In the genomic region with DNA sequence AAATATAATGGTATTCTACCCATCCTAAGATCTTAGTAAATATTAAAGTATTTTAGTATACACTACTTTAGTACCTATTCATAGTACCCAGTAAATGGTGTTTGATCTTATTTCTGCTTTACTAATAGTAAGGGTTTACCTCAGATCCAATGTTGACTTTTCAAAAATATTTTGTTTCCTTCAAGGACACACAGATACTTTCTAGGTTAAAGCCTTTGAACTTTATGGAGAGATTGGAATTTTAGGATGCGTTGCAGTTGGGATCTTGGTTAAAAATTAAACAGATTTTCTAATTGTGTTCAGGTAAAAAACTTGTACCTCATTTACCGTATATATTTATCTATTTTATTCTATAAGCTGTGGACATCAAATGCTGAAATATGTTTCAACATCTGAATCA, we compare ENCODE assay signal across 33 cellular contexts.
DNase-seq lines count a peak whose midpoint lies in the region; ATAC-seq, FAIRE-seq and TF ChIP-seq lines count a peak whose summit lies in the region.
"Had no signal": no experiment of that assay in that cellular context is flagged by ENCODE, and none has a peak within 500 bp of the region (broad histone marks: within the 10 kb centered on the region; RNA-seq: fewer than 3 reads in every experiment).

No MANE protein-coding gene starts in this region.

- TF ChIP-seq CTCF in HepG2 (CRISPR knock-in tag; IDR thresholded peaks at IDR 0.05): no peak
- no peak for TF ChIP-seq CTCF in right lobe of liver (IDR thresholded peaks at IDR 0.05)
- no peak for TF ChIP-seq CTCF in D721Med (IDR thresholded peaks at IDR 0.05; ENCODE audit: insufficient read depth, missing control alignments)

- H3K4me1 ChIP-seq in HepG2 (ENCODE audit: insufficient read depth, low read length) (peaks cover 12% of the 10 kb centered on the region), right lobe of liver (no peaks in the 10 kb centered on the region)
- H3K4me1 ChIP-seq: A549, BE2C, BLaER1 had no signal

- H3K4me3 ChIP-seq in HepG2 (replicated peaks in 1 of 3; ENCODE audit: insufficient read depth in 1 of 3, low read depth in 2 of 3, low read length in 3 of 3) (no peak overlapping the region), right lobe of liver (no peak overlapping the region)
- H3K4me3 ChIP-seq: A549; BLaER1; BLaER1 treated with 17β-estradiol and CSF1 and Interleukin-3, amounts not matched to agents 10 nM and 100 nM had no signal

- no peaks in the 10 kb centered on the region for H4K20me1 ChIP-seq in HepG2 (ENCODE audit: insufficient read depth, low read length)
- H4K20me1 ChIP-seq: BLaER1 had no signal

- H3K4me2 ChIP-seq in HepG2 (ENCODE audit: low read depth, low read length): no peak overlapping the region
- H3K4me2 ChIP-seq: A549; BLaER1; BLaER1 treated with 17β-estradiol and CSF1 and Interleukin-3, amounts not matched to agents 10 nM and 100 nM had no signal

- CTCF ChIA-PET in HepG2 (lab: Yijun Ruan, JAX; ENCODE audit: low intra/inter-chr PET ratio, low total read pairs): no interaction called here

- POLR2A ChIA-PET in HepG2 (lab: Yijun Ruan, JAX): no interaction called here

- no peak overlapping the region for H3K4me3 Mint-ChIP-seq in immature natural killer cell
- H3K4me3 Mint-ChIP-seq: B cell; CD14-positive monocyte; CD4-positive, alpha-beta memory T cell; CD4-positive, alpha-beta T cell; CD4-positive, CD25-positive, alpha-beta regulatory T cell; CD8-positive, alpha-beta memory T cell; CD8-positive, alpha-beta T cell had no signal

- ATAC-seq in HepG2: no peak
- ATAC-seq in right lobe of liver: no peak
- ATAC-seq in GM18861 (IDR thresholded peaks at IDR 0.05; ENCODE audit: unreplicated experiment): no peak
- ATAC-seq: A549; CD8-positive, alpha-beta T cell had no signal

- H3K36me3 ChIP-seq in HepG2 (replicated peaks in 1 of 2; ENCODE audit: control insufficient read depth in 1 of 2, insufficient read depth in 2 of 2, low read length in 2 of 2) (peaks cover 1 to 15% of the 10 kb centered on the region in 2 experiments; a peak in 4 of 5 replicates), right lobe of liver (peaks cover 0 to 13% (median 0%) of the 10 kb centered on the region in 4 donors)
- H3K36me3 ChIP-seq: BE2C had no signal

- no peak for TF ChIP-seq POLR2A in HepG2 (IDR thresholded peaks at IDR 0.05; ENCODE audit: insufficient read depth in 1 of 2, low read depth in 2 of 2, low read length in 2 of 2)
- no peak for TF ChIP-seq POLR2A in right lobe of liver (IDR thresholded peaks at IDR 0.05)

- BruUV-seq in HepG2 (replicated peaks; lab: Mats Ljungman, UMichigan): no TSS peak

- no peak overlapping the region for H2AFZ ChIP-seq in HepG2 (ENCODE audit: low read length)

- no peaks in the 10 kb centered on the region for H3K9me3 ChIP-seq in HepG2 (ENCODE audit: low read length)
- no peaks in the 10 kb centered on the region for H3K9me3 ChIP-seq in right lobe of liver
- H3K9me3 ChIP-seq: A549, BE2C, BLaER1, Caco-2 had no signal

- in situ Hi-C loops in HepG2 (cut with HindIII; ENCODE audit: extremely low pct_ligation_motif_present, low pct_unique_long_range_greater_than_20kb): no loop called here

- H3K36me3 Mint-ChIP-seq in immature natural killer cell: peaks cover 5 to 13% (median 11%) of the 10 kb centered on the region in 3 donors

- TF ChIP-seq RAD21 in HepG2 (CRISPR knock-in tag; IDR thresholded peaks at IDR 0.05): no peak

- WGBS in HepG2 (ENCODE audit: low lambda C conversion rate): 39% methylated on average over 2 of the region's 2 CpGs
- WGBS in right lobe of liver (ENCODE audit: insufficient coverage, low coverage, low lambda C conversion rate, missing lambda C conversion rate): 75% methylated on average over 2 of the region's 2 CpGs

- peak; percentile 24 for DNase-seq in HepG2 (ENCODE audit: low spot score)
- DNase-seq in right lobe of liver: no peak
- DNase-seq in D721Med (ENCODE audit: insufficient read length, low spot score): no peak
- peak; percentile 1 for DNase-seq in RCC 7860 (ENCODE audit: low spot score)
- no peak for DNase-seq in immature natural killer cell
- DNase-seq: 8988T; ACHN; AML-193; BE2C; C1 segment of cervical spinal cord; Caco-2; Calu3; CD4-positive, alpha-beta memory T cell; CD4-positive, alpha-beta T cell; CD4-positive, CD25-positive, alpha-beta regulatory T cell; CD8-positive, alpha-beta memory T cell; CD8-positive, alpha-beta T cell; COR-L47; DMS 273 treated with DMSO at 0.1 percent for 48 hours; DMS153; DMS53; DMS79; DMS79 treated with DMSO at 0.1 percent for 48 hours; DND-41; EL had no signal

- FAIRE-seq in HepG2 (lab: Jason Lieb, UNC) (peak; percentile 8), D721Med (lab: Jason Lieb, UNC) (peak; percentile 29), RCC 7860 (lab: Jason Lieb, UNC) (no peak)
- FAIRE-seq: A549 had no signal

- no peaks in the 10 kb centered on the region for H3K79me2 ChIP-seq in HepG2 (ENCODE audit: insufficient read depth, low read length)

- intact Hi-C loops in HepG2 (cut with micrococcal nuclease; ENCODE audit: unreplicated experiment) (no loop called here), right lobe of liver (cut with DNase I) (no loop called here)

- H3K27ac ChIP-seq in HepG2 (ENCODE audit: extremely low read length, insufficient read depth, low read length) (no peak overlapping the region), right lobe of liver (no peak overlapping the region)
- H3K27ac ChIP-seq: 22Rv1; A549; BLaER1; BLaER1 treated with 17β-estradiol and CSF1 and Interleukin-3, amounts not matched to agents 10 nM and 100 nM; C4-2B had no signal

- H3K4me1 Mint-ChIP-seq in immature natural killer cell: no peaks in the 10 kb centered on the region
- H3K4me1 Mint-ChIP-seq: B cell; CD14-positive monocyte; CD4-positive, alpha-beta memory T cell had no signal

- H3K27me3 ChIP-seq in HepG2 (ENCODE audit: control insufficient read depth in 1 of 2, insufficient read depth in 2 of 2, low read length in 2 of 2): no peaks in the 10 kb centered on the region
- no peaks in the 10 kb centered on the region for H3K27me3 ChIP-seq in right lobe of liver
- H3K27me3 ChIP-seq: BE2C; BLaER1; BLaER1 treated with 17β-estradiol and CSF1 and Interleukin-3, amounts not matched to agents 10 nM and 100 nM had no signal

- no peak overlapping the region for H3K27ac Mint-ChIP-seq in immature natural killer cell
- H3K27ac Mint-ChIP-seq: B cell; CD14-positive monocyte; CD4-positive, alpha-beta T cell; CD8-positive, alpha-beta T cell had no signal

- peaks cover 0 to 2% (median 0%) of the 10 kb centered on the region in 6 donors for H3K9me3 Mint-ChIP-seq in immature natural killer cell
- H3K9me3 Mint-ChIP-seq: CD4-positive, alpha-beta memory T cell; CD4-positive, alpha-beta T cell; CD4-positive, CD25-positive, alpha-beta regulatory T cell; CD8-positive, alpha-beta memory T cell; CD8-positive, alpha-beta T cell had no signal

- no peak for TF ChIP-seq EP300 in HepG2 (IDR thresholded peaks at IDR 0.05; ENCODE audit: low read depth in 2 of 2, low read length in 2 of 2)
- no peak for TF ChIP-seq EP300 in HepG2 (CRISPR knock-in tag; IDR thresholded peaks at IDR 0.05; ENCODE audit: borderline replicate concordance)

- no peak overlapping the region for H3K9ac ChIP-seq in HepG2 (ENCODE audit: insufficient read depth, low read depth, low read length)
- H3K9ac ChIP-seq: BLaER1; BLaER1 treated with 17β-estradiol and CSF1 and Interleukin-3, amounts not matched to agents 10 nM and 100 nM had no signal

- H3K27me3 Mint-ChIP-seq in immature natural killer cell (ENCODE audit: low read depth in 3 of 3): peaks cover 0 to 9% (median 0%) of the 10 kb centered on the region in 3 donors
- H3K27me3 Mint-ChIP-seq: CD4-positive, alpha-beta memory T cell; CD4-positive, alpha-beta T cell; CD4-positive, CD25-positive, alpha-beta regulatory T cell; CD8-positive, alpha-beta memory T cell had no signal

TF ChIP-seq in HepG2, 621 proteins besides CTCF, POLR2A, EP300 and RAD21 (continues in another document):
- peak; percentile 59; the same call in 1 of the 2 replicates for TF ChIP-seq ISL2 (CRISPR knock-in tag; IDR thresholded peaks at IDR 0.05)
- peak; percentile 30; the same call in 1 of the 2 replicates for TF ChIP-seq FOXA3 (CRISPR knock-in tag; IDR thresholded peaks at IDR 0.05)
- TF ChIP-seq, protein P1, sequence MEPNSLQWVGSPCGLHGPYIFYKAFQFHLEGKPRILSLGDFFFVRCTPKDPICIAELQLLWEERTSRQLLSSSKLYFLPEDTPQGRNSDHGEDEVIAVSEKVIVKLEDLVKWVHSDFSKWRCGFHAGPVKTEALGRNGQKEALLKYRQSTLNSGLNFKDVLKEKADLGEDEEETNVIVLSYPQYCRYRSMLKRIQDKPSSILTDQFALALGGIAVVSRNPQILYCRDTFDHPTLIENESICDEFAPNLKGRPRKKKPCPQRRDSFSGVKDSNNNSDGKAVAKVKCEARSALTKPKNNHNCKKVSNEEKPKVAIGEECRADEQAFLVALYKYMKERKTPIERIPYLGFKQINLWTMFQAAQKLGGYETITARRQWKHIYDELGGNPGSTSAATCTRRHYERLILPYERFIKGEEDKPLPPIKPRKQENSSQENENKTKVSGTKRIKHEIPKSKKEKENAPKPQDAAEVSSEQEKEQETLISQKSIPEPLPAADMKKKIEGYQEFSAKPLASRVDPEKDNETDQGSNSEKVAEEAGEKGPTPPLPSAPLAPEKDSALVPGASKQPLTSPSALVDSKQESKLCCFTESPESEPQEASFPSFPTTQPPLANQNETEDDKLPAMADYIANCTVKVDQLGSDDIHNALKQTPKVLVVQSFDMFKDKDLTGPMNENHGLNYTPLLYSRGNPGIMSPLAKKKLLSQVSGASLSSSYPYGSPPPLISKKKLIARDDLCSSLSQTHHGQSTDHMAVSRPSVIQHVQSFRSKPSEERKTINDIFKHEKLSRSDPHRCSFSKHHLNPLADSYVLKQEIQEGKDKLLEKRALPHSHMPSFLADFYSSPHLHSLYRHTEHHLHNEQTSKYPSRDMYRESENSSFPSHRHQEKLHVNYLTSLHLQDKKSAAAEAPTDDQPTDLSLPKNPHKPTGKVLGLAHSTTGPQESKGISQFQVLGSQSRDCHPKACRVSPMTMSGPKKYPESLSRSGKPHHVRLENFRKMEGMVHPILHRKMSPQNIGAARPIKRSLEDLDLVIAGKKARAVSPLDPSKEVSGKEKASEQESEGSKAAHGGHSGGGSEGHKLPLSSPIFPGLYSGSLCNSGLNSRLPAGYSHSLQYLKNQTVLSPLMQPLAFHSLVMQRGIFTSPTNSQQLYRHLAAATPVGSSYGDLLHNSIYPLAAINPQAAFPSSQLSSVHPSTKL (CRISPR knock-in tag; IDR thresholded peaks at IDR 0.05): peak; percentile 46; the same call in 1 of the 2 replicates
- no peak for TF ChIP-seq RNF2 (conservative IDR thresholded peaks at IDR 0.05; ENCODE audit: low read depth)
- no peak for TF ChIP-seq SOX13 (IDR thresholded peaks at IDR 0.05)
- TF ChIP-seq SOX13 (CRISPR knock-in tag; conservative IDR thresholded peaks at IDR 0.05 in 1 of 2, IDR thresholded peaks at IDR 0.05 in 1 of 2): peak in 1 of 2 experiments; percentile 18; a peak in 1 of 4 replicates
- TF ChIP-seq NCOA2 (CRISPR knock-in tag; IDR thresholded peaks at IDR 0.05): 0 out of 2 replicates have a peak, but pooled peaks have one; percentile 22
- TF ChIP-seq HES4 (CRISPR knock-in tag; IDR thresholded peaks at IDR 0.05; ENCODE audit: borderline replicate concordance): no peak
- TF ChIP-seq SIN3B (IDR thresholded peaks at IDR 0.05; ENCODE audit: low read length): no peak
- TF ChIP-seq GATAD2A (CRISPR knock-in tag; IDR thresholded peaks at IDR 0.05): peak; percentile 31; the same call in 1 of the 2 replicates
- peak; percentile 93 for TF ChIP-seq BCL6 (CRISPR knock-in tag; IDR thresholded peaks at IDR 0.05)

Comparison
In these comparisons a context has a peak if more than half of its experiments do, and no peak if none do; other contexts are left out.
1. DNase-seq: peak in HepG2 (single experiment) and RCC 7860 (single experiment); none in right lobe of liver (0 of 3), D721Med (single experiment) and immature natural killer cell (0 of 3).